Comparison of ENCODE assay signal across 9 cellular contexts in the genomic region with DNA sequence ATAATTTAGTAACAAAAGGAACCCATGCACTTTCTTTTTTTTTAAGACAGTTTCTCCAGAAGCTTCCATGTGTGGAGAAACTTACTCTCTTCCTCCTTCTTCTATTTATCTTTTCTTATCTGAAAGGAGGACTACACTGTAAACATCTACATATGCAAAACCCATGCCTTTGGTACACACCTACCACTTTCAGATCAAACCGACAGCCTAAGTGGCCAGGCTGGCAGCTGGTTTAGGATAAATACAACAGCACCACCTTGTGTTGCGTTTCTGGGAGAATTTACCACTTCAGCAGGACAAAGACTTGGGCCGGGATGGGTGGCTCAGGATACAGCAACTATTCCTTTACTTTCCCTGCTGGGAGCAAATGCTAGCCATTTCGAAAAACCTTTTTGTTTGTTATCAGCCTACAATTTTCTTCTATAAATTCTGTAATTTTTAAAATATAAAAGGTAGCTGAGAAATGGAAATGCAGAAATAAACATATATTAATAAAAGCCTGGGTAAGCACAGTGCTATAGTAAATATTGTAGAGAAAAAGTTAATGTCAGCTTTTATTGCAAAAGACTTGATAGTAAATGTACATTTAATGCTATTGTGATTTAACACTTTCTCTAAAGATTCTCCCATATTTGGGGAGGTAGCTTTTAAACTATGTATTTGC.
DNase-seq lines count a peak whose midpoint lies in the region; ATAC-seq and TF ChIP-seq lines count a peak whose summit lies in the region.
"Had no signal": no experiment of that assay in that cellular context is flagged by ENCODE, and none has a peak within 500 bp of the region (broad histone marks: within the 10 kb centered on the region; RNA-seq: fewer than 3 reads in every experiment).

No MANE protein-coding gene starts in this region.

- no peak overlapping the region for H3K27ac ChIP-seq in CD8-positive, alpha-beta T cell (ENCODE audit: low read depth, low read length)

- H3K9me3 ChIP-seq in CD8-positive, alpha-beta T cell (ENCODE audit: low read length) = no peaks in the 10 kb centered on the region

- no peaks in the 10 kb centered on the region for H3K36me3 ChIP-seq in CD8-positive, alpha-beta T cell (ENCODE audit: insufficient read depth, low read length)

- H3K4me1 ChIP-seq in CD8-positive, alpha-beta T cell (ENCODE audit: insufficient read depth, low read length) = peaks cover 6% of the 10 kb centered on the region

- 1 to 2% methylated on average over 4 of the region's 4 CpGs for WGBS in lower leg skin, 2 donors

- H3K4me3 ChIP-seq in CD8-positive, alpha-beta T cell (ENCODE audit: low read depth, low read length) = no peak overlapping the region
- no peak overlapping the region for H3K4me3 ChIP-seq in lower leg skin (ENCODE audit: low read depth, poor library complexity, severe bottlenecking)

- no peaks in the 10 kb centered on the region for H3K27me3 Mint-ChIP-seq in CD8-positive, alpha-beta T cell (ENCODE audit: low read depth)
- H3K27me3 Mint-ChIP-seq: activated naive CD8-positive, alpha-beta T cell had no signal

- no peaks in the 10 kb centered on the region for H3K27me3 ChIP-seq in CD8-positive, alpha-beta T cell (ENCODE audit: insufficient read depth, low read length)

- no peak overlapping the region for H3K4me3 Mint-ChIP-seq in CD8-positive, alpha-beta T cell
- H3K4me3 Mint-ChIP-seq: activated naive CD8-positive, alpha-beta T cell had no signal

- no peak overlapping the region for H3K27ac Mint-ChIP-seq in CD8-positive, alpha-beta T cell
- H3K27ac Mint-ChIP-seq: activated naive CD8-positive, alpha-beta T cell had no signal

- H3K9me3 Mint-ChIP-seq in CD8-positive, alpha-beta T cell = no peaks in the 10 kb centered on the region

- no peak for TF ChIP-seq POLR2A in lower leg skin (IDR thresholded peaks at IDR 0.05)

- POLR2A ChIA-PET in CD8-positive, alpha-beta T cell (lab: Charles Lee) = interaction anchor here (1.2 kb wide), 1 partner anchor 496 kb away, joined by 4 read pairs; no protein-coding TSS in a partner anchor

- peaks cover 13% of the 10 kb centered on the region for H3K4me1 Mint-ChIP-seq in CD8-positive, alpha-beta T cell (ENCODE audit: low read depth)

- CTCF ChIA-PET in CD8-positive, alpha-beta T cell (lab: Charles Lee) = interaction anchor here (0.7 to 3.9 kb wide), 12 partner anchors 13 to 1073 kb away, joined by 3 to 47 read pairs (median 4); no protein-coding TSS in a partner anchor

- intact Hi-C loops in CD8-positive, alpha-beta T cell (cut with DNase I, micrococcal nuclease) = loop anchor here (1.0 to 5.0 kb wide), 6 partner anchors 182 to 1342 kb away; a partner anchor contains a TSS
- intact Hi-C loops in lower leg skin (cut with DNase I; ENCODE audit: low total_unique reads) = loop anchor here (5.0 to 10.0 kb wide), 2 partner anchors 502 to 1431 kb away; no protein-coding TSS in a partner anchor

- TF ChIP-seq CTCF in CD8-positive, alpha-beta T cell (IDR thresholded peaks at IDR 0.05) = peak; percentile 65
- peak in 1 of 3 donors; percentile 71 for TF ChIP-seq CTCF in lower leg skin (IDR thresholded peaks at IDR 0.05)

- H3K36me3 Mint-ChIP-seq in CD8-positive, alpha-beta T cell = no peaks in the 10 kb centered on the region
- H3K36me3 Mint-ChIP-seq: activated naive CD8-positive, alpha-beta T cell had no signal

- DNase-seq in CD8-positive, alpha-beta T cell = peak; percentile 21 to 69 (median 46)
- DNase-seq in NCI-H69 (lab: John Stamatoyannopoulos, UW) (peak; percentile 89), dermis blood vessel endothelial cell (peak; percentile 94), lower leg skin (ENCODE audit: low spot score in 2 of 2) (peak; percentile 87 to 89)
- peak; percentile 8 to 69 for DNase-seq in activated CD4-positive, alpha-beta T cell treated with anti-CD3 and anti-CD28 coated beads, Interleukin-2, amount 50 U/mL, for 24 hours (ENCODE audit: low read depth in 1 of 2, low spot score in 1 of 2)
- peak; percentile 5 to 45 (median 20) for DNase-seq in stimulated activated CD4-positive, alpha-beta T cell treated with anti-CD3 and anti-CD28 coated beads, TNF-alpha, amount 100 ng/mL, for 4 hours (ENCODE audit: low read depth in 3 of 3)

- peak; percentile 84 for ATAC-seq in CD8-positive, alpha-beta T cell
- ATAC-seq in GM19438 (IDR thresholded peaks at IDR 0.05; ENCODE audit: low read depth, unreplicated experiment) (peak; percentile 59), HG03469 (IDR thresholded peaks at IDR 0.05; ENCODE audit: unreplicated experiment) (peak; percentile 48)

Comparison
In these comparisons a context has a peak if more than half of its experiments do, and no peak if none do; other contexts are left out.
1. DNase-seq: peak in every context shown above with its lines; median percentile 94 in dermis blood vessel endothelial cell; 89 in NCI-H69; 88 in lower leg skin; 46 in CD8-positive, alpha-beta T cell; 38 in activated CD4-positive, alpha-beta T cell treated with anti-CD3 and anti-CD28 coated beads, Interleukin-2, amount 50 U/mL, for 24 hours; 20 in stimulated activated CD4-positive, alpha-beta T cell treated with anti-CD3 and anti-CD28 coated beads, TNF-alpha, amount 100 ng/mL, for 4 hours.